11 cellular contexts compared by ENCODE assay signal in the genomic region with DNA sequence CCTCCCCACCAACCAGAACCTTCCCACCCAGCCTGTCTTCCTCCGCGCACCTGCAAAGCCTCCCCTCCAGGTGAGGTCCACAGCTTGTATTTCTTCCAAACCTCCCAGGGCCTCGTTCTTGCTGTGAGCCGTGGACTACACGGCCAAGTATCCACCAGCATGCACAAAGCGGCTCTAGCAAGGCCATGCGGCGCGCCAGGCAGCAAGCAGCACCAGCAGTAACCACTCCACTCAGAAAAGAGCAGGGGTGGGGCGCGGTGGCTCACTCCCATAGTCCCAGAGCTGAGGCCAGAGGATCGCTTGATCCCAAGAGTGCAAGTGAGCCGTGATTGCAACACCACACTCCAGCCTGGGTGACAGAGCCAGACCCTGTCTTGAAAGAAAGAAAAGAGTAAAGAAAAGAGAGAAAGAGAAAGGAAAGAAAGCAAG. TPM values are rescaled to one million over a fixed set of nuclear protein-coding genes. Genes with fewer than 3 reads are reported as not detected.
DNase-seq lines count a peak whose midpoint lies in the region; ATAC-seq and TF ChIP-seq lines count a peak whose summit lies in the region.
"Had no signal": no experiment of that assay in that cellular context is flagged by ENCODE, and none has a peak within 500 bp of the region (broad histone marks: within the 10 kb centered on the region; RNA-seq: fewer than 3 reads in every experiment).

No MANE protein-coding gene starts in this region.

- H3K27me3 ChIP-seq in heart right ventricle, result peaks cover 3 to 81% (median 53%) of the 10 kb centered on the region in 7 donors

- ATAC-seq in heart right ventricle, result peak; percentile 9 to 48 (median 22)
- ATAC-seq in GM21619 (IDR thresholded peaks at IDR 0.05; ENCODE audit: unreplicated experiment), result no peak
- ATAC-seq in activated CD4-positive, alpha-beta T cell treated with anti-CD3 and anti-CD28 coated beads for 36 hours, result no peak
- ATAC-seq: stimulated activated memory B cell treated with anti-CD40 and anti-IgM and Interleukin-4, amounts not matched to agents 10 μg/mL and 1 μg/mL and 100 μg/mL, for 72 hours had no signal

- H3K27ac ChIP-seq in heart right ventricle, result peak overlapping the region in 9 of 10 donors; percentile 35 to 76 (median 53)

- peaks cover 0 to 7% (median 0%) of the 10 kb centered on the region in 9 donors for H3K36me3 ChIP-seq in heart right ventricle

- peaks cover 10 to 82% (median 38%) of the 10 kb centered on the region in 9 donors for H3K4me1 ChIP-seq in heart right ventricle

- peaks cover 69% of the 10 kb centered on the region for H3K27me3 Mint-ChIP-seq in activated CD4-positive, alpha-beta T cell treated with anti-CD3 and anti-CD28 coated beads for 36 hours

- no peak overlapping the region for H3K4me3 Mint-ChIP-seq in activated CD4-positive, alpha-beta T cell treated with anti-CD3 and anti-CD28 coated beads for 36 hours
- H3K4me3 Mint-ChIP-seq: stimulated activated memory B cell treated with anti-CD40 and anti-IgM and Interleukin-4, amounts not matched to agents 10 μg/mL and 1 μg/mL and 100 μg/mL, for 72 hours had no signal

- no peaks in the 10 kb centered on the region for H3K36me3 Mint-ChIP-seq in activated CD4-positive, alpha-beta T cell treated with anti-CD3 and anti-CD28 coated beads for 36 hours (ENCODE audit: low read depth)
- H3K36me3 Mint-ChIP-seq: stimulated activated memory B cell treated with anti-CD40 and anti-IgM and Interleukin-4, amounts not matched to agents 10 μg/mL and 1 μg/mL and 100 μg/mL, for 72 hours had no signal

- H3K9me3 Mint-ChIP-seq in activated CD4-positive, alpha-beta T cell treated with anti-CD3 and anti-CD28 coated beads for 36 hours (ENCODE audit: low read depth), result no peaks in the 10 kb centered on the region
- H3K9me3 Mint-ChIP-seq: stimulated activated memory B cell treated with anti-CD40 and anti-IgM and Interleukin-4, amounts not matched to agents 10 μg/mL and 1 μg/mL and 100 μg/mL, for 72 hours had no signal

- H3K4me1 Mint-ChIP-seq in activated CD4-positive, alpha-beta T cell treated with anti-CD3 and anti-CD28 coated beads for 36 hours, result peaks cover 16% of the 10 kb centered on the region

- POLR2A ChIA-PET in activated CD4-positive, alpha-beta T cell treated with anti-CD3 and anti-CD28 coated beads for 36 hours (lab: Charles Lee), result no interaction called here

- intact Hi-C loops in heart right ventricle (cut with DNase I), result no loop called here
- intact Hi-C loops in activated CD4-positive, alpha-beta T cell treated with anti-CD3 and anti-CD28 coated beads for 36 hours (cut with DNase I, micrococcal nuclease), result no loop called here

- no peak overlapping the region; the same call in 1 of the 2 replicates for H3K4me3 ChIP-seq in AG10803 (ENCODE audit: low read length)
- H3K4me3 ChIP-seq in heart right ventricle, result peak overlapping the region in 7 of 10 donors; percentile 6 to 32 (median 22)

- WGBS in heart right ventricle, 2 donors, result 5% methylated on average over 13 of the region's 13 CpGs

- TF ChIP-seq CTCF in AG10803 (conservative IDR thresholded peaks at IDR 0.05; ENCODE audit: low read length) (no peak), heart right ventricle (IDR thresholded peaks at IDR 0.05) (no peak)

- no peak overlapping the region for H3K27ac Mint-ChIP-seq in activated CD4-positive, alpha-beta T cell treated with anti-CD3 and anti-CD28 coated beads for 36 hours
- H3K27ac Mint-ChIP-seq: stimulated activated memory B cell treated with anti-CD40 and anti-IgM and Interleukin-4, amounts not matched to agents 10 μg/mL and 1 μg/mL and 100 μg/mL, for 72 hours had no signal

- DNase-seq in AG10803 (ENCODE audit: low read depth), result peak; percentile 48
- peak; percentile 32 for DNase-seq in SK-N-DZ (ENCODE audit: low spot score)
- peak; percentile 42 to 78 for DNase-seq in heart right ventricle
- DNase-seq in nucleus accumbens (lab: John Stamatoyannopoulos, UW), result peak in 32 of 56 donors; percentile 6 to 71 (median 36)
- DNase-seq in SIG-M5 treated with dmso at 0.1 percent for 504 hours (lab: John Stamatoyannopoulos, UW; ENCODE audit: unreplicated experiment), result no peak
- no peak for DNase-seq in activated CD4-positive, alpha-beta T cell treated with anti-CD3 and anti-CD28 coated beads for 36 hours
- no peak for DNase-seq in activated CD4-positive, alpha-beta T cell treated with anti-CD3 and anti-CD28 coated beads, Interleukin-2, amount 50 U/mL, for 48 hours
- DNase-seq: NCI-H774 had no signal

- CTCF ChIA-PET in activated CD4-positive, alpha-beta T cell treated with anti-CD3 and anti-CD28 coated beads for 36 hours (lab: Charles Lee), result interaction anchor here (0.6 to 1.1 kb wide), 4 partner anchors 12 to 122 kb away, joined by 3 read pairs; no protein-coding TSS in a partner anchor

- no peaks in the 10 kb centered on the region for H3K9me3 ChIP-seq in heart right ventricle

RNA-seq across cellular contexts. Expression of a gene that starts 4.7 kb away (rescaled TPM):
- 4.8 and 9.1 TPM in 2 replicates for polyA plus RNA-seq in SK-N-DZ (2014; cell fraction: cytosol; rRNA removed)
- polyA plus RNA-seq in SK-N-DZ (2014; cell fraction: nucleus; rRNA removed), result 4.8 and 5.4 TPM in 2 replicates
- 10 to 100 TPM; 21.3 to 37.3 (median 28.6) TPM for total RNA-seq in heart right ventricle
- 10 to 100 TPM; 14.4 to 15.0 TPM for polyA plus RNA-seq in heart right ventricle
- total RNA-seq in activated CD4-positive, alpha-beta T cell treated with anti-CD3 and anti-CD28 coated beads for 36 hours, result not detected

RNA-seq across cellular contexts. Expression of a gene that starts 20.1 kb away (rescaled TPM):
- 0.83 and 1.7 TPM in 2 replicates for polyA plus RNA-seq in SK-N-DZ (2014; cell fraction: cytosol; rRNA removed)
- polyA plus RNA-seq in SK-N-DZ (2014; cell fraction: nucleus; rRNA removed), result 0.52 and 0.65 TPM in 2 replicates
- under 1 TPM in 5 of 10 donors, not detected in 5; 0.07 to 0.13 (median 0.08) TPM for total RNA-seq in heart right ventricle
- polyA plus RNA-seq in heart right ventricle, result under 1 TPM; 0.01 to 0.07 TPM
- total RNA-seq in activated CD4-positive, alpha-beta T cell treated with anti-CD3 and anti-CD28 coated beads for 36 hours, result not detected
- total RNA-seq: dermis microvascular lymphatic vessel endothelial cell had no signal

Comparison
In these comparisons a context has a peak if more than half of its experiments do, and no peak if none do; other contexts are left out.
1. DNase-seq: peak in AG10803 (single experiment), SK-N-DZ (single experiment), heart right ventricle (2 of 2) and nucleus accumbens (32 of 56); none in SIG-M5 treated with dmso at 0.1 percent for 504 hours (single experiment), activated CD4-positive, alpha-beta T cell treated with anti-CD3 and anti-CD28 coated beads for 36 hours (single experiment) and activated CD4-positive, alpha-beta T cell treated with anti-CD3 and anti-CD28 coated beads, Interleukin-2, amount 50 U/mL, for 48 hours (0 of 2).
2. ATAC-seq: peak in heart right ventricle (8 of 8); none in GM21619 (single experiment) and activated CD4-positive, alpha-beta T cell treated with anti-CD3 and anti-CD28 coated beads for 36 hours (single experiment).
3. RNA of a gene that starts 4.7 kb away (total RNA-seq): 21.3 to 37.3 TPM in heart right ventricle; not detected in activated CD4-positive, alpha-beta T cell treated with anti-CD3 and anti-CD28 coated beads for 36 hours; every median in the first group is over 10 times any median in the second.